ENCODE assay signal across 15 cellular contexts in genomic region chr10:75176046-75176445, GRCh38. TPM values are rescaled to one million over a fixed set of nuclear protein-coding genes. Genes with fewer than 3 reads are reported as not detected.
DNase-seq lines count a peak whose midpoint lies in the region; ATAC-seq and TF ChIP-seq lines count a peak whose summit lies in the region.
"Had no signal": no experiment of that assay in that cellular context is flagged by ENCODE, and none has a peak within 500 bp of the region (broad histone marks: within the 10 kb centered on the region; RNA-seq: fewer than 3 reads in every experiment).

No MANE protein-coding gene starts in this region.

- no peaks in the 10 kb centered on the region for H3K4me1 ChIP-seq in CD8-positive, alpha-beta memory T cell (ENCODE audit: insufficient read depth, low read length)
- H3K4me1 ChIP-seq in GM23338 (ENCODE audit: insufficient read depth), result no peaks in the 10 kb centered on the region
- H3K4me1 ChIP-seq: BLaER1 treated with 17β-estradiol and CSF1 and Interleukin-3, amounts not matched to agents 10 nM and 100 nM had no signal

- no peak for ATAC-seq in GM23338
- peak; percentile 77 to 80 for ATAC-seq in natural killer cell treated with Interleukin-12 subunit alpha and Interleukin-12 subunit beta and Interleukin-15 and Interleukin-18, amount 100 ng/mL, for 72 hours
- ATAC-seq: CD8-positive, alpha-beta T cell; HepG2 had no signal

- no peaks in the 10 kb centered on the region for H3F3A ChIP-seq in GM23338 (replicated peaks; ENCODE audit: low read depth)

- DNase-seq in CD8-positive, alpha-beta memory T cell, result no peak
- DNase-seq in GM23338 (ENCODE audit: low spot score), result no peak
- DNase-seq in endothelial cell (ENCODE audit: low spot score), result no peak
- DNase-seq in natural killer cell treated with Interleukin-12 subunit alpha and Interleukin-12 subunit beta and Interleukin-15 and Interleukin-18, amount 100 ng/mL, for 72 hours (ENCODE audit: low spot score), result peak; percentile 62
- DNase-seq in iPS-NIHi7 (ENCODE audit: extremely low spot score), result no peak
- no peak for DNase-seq in DMS 273 treated with DMSO at 0.1 percent for 48 hours (lab: John Stamatoyannopoulos, UW)
- no peak for DNase-seq in NCI-H2227 treated with DMSO at 0.1 percent for 48 hours (lab: John Stamatoyannopoulos, UW)
- DNase-seq: COR-L47, GOT3, H9 had no signal

- no peaks in the 10 kb centered on the region for H3K27me3 ChIP-seq in CD8-positive, alpha-beta memory T cell (ENCODE audit: insufficient read depth, low read length, poor library complexity, severe bottlenecking)
- no peaks in the 10 kb centered on the region for H3K27me3 ChIP-seq in GM23338 (ENCODE audit: insufficient read depth)
- H3K27me3 ChIP-seq: BLaER1 treated with 17β-estradiol and CSF1 and Interleukin-3, amounts not matched to agents 10 nM and 100 nM had no signal

- H2AFZ ChIP-seq in GM23338, result no peak overlapping the region

- H3K79me2 ChIP-seq in GM23338 (replicated peaks; ENCODE audit: insufficient read depth), result no peaks in the 10 kb centered on the region

- H3K4me3 ChIP-seq in CD8-positive, alpha-beta memory T cell (ENCODE audit: low read length), result no peak overlapping the region
- H3K4me3 ChIP-seq in GM23338, result no peak overlapping the region
- H3K4me3 ChIP-seq: BLaER1 treated with 17β-estradiol and CSF1 and Interleukin-3, amounts not matched to agents 10 nM and 100 nM had no signal

- H3K27me3 Mint-ChIP-seq in CD8-positive, alpha-beta memory T cell, result no peaks in the 10 kb centered on the region
- H3K27me3 Mint-ChIP-seq in GM23338 (ENCODE audit: insufficient read depth, low read depth, poor library complexity), result no peaks in the 10 kb centered on the region
- H3K27me3 Mint-ChIP-seq in endothelial cell (ENCODE audit: unreplicated experiment), result no peaks in the 10 kb centered on the region
- no peaks in the 10 kb centered on the region for H3K27me3 Mint-ChIP-seq in natural killer cell treated with Interleukin-12 subunit alpha and Interleukin-12 subunit beta and Interleukin-15 and Interleukin-18, amount 100 ng/mL, for 72 hours
- H3K27me3 Mint-ChIP-seq: B cell, IgD-negative memory B cell had no signal

- H3K4me2 ChIP-seq in GM23338, result no peak overlapping the region
- H3K4me2 ChIP-seq: BLaER1 treated with 17β-estradiol and CSF1 and Interleukin-3, amounts not matched to agents 10 nM and 100 nM had no signal

- CTCF ChIA-PET in CD8-positive, alpha-beta memory T cell (lab: Charles Lee), result interaction anchor here (1.0 kb wide), 1 partner anchor 59 kb away, joined by 4 read pairs; the partner anchor contains the start of gene COMTD1

- peak overlapping the region in 5 of 8 donors; percentile 21 to 79 (median 25) for H3K27ac Mint-ChIP-seq in CD8-positive, alpha-beta memory T cell
- no peak overlapping the region; the same call in 1 of the 2 replicates for H3K27ac Mint-ChIP-seq in GM23338
- H3K27ac Mint-ChIP-seq in endothelial cell (ENCODE audit: unreplicated experiment), result no peak overlapping the region
- H3K27ac Mint-ChIP-seq in natural killer cell treated with Interleukin-12 subunit alpha and Interleukin-12 subunit beta and Interleukin-15 and Interleukin-18, amount 100 ng/mL, for 72 hours, result peak overlapping the region; percentile 6 to 15
- H3K27ac Mint-ChIP-seq: B cell; CD8-positive, alpha-beta T cell; H9; IgD-negative memory B cell had no signal

- TF ChIP-seq CTCF in GM23338 (conservative IDR thresholded peaks at IDR 0.05; ENCODE audit: low read depth in 2 of 2), result no peak
- no peak for TF ChIP-seq CTCF in endothelial cell (IDR thresholded peaks at IDR 0.05; ENCODE audit: unreplicated experiment)

- H4K20me1 ChIP-seq in GM23338 (replicated peaks; ENCODE audit: insufficient read depth), result no peaks in the 10 kb centered on the region; the same call in 1 of the 2 replicates

- peaks cover 0 to 53% (median 10%) of the 10 kb centered on the region in 3 donors for H3K36me3 Mint-ChIP-seq in CD8-positive, alpha-beta memory T cell
- H3K36me3 Mint-ChIP-seq in GM23338 (ENCODE audit: low read depth) (no peaks in the 10 kb centered on the region), endothelial cell (ENCODE audit: low read depth, unreplicated experiment) (peaks cover 6% of the 10 kb centered on the region)
- H3K36me3 Mint-ChIP-seq in natural killer cell treated with Interleukin-12 subunit alpha and Interleukin-12 subunit beta and Interleukin-15 and Interleukin-18, amount 100 ng/mL, for 72 hours, result peaks cover 5% of the 10 kb centered on the region
- H3K36me3 Mint-ChIP-seq: IgD-negative memory B cell had no signal

- H3K9me2 ChIP-seq in GM23338 (ENCODE audit: insufficient read depth), result no peaks in the 10 kb centered on the region

- H3K9me3 Mint-ChIP-seq in CD8-positive, alpha-beta memory T cell, result no peaks in the 10 kb centered on the region
- H3K9me3 Mint-ChIP-seq in GM23338 (no peaks in the 10 kb centered on the region), endothelial cell (ENCODE audit: unreplicated experiment) (no peaks in the 10 kb centered on the region)
- H3K9me3 Mint-ChIP-seq in natural killer cell treated with Interleukin-12 subunit alpha and Interleukin-12 subunit beta and Interleukin-15 and Interleukin-18, amount 100 ng/mL, for 72 hours, result no peaks in the 10 kb centered on the region
- H3K9me3 Mint-ChIP-seq: CD8-positive, alpha-beta T cell; H9; IgD-negative memory B cell had no signal

- POLR2A ChIA-PET in CD8-positive, alpha-beta memory T cell (lab: Charles Lee), result no interaction called here

- H3K4me3 Mint-ChIP-seq in CD8-positive, alpha-beta memory T cell, result peak overlapping the region in 1 of 7 donors; percentile 13
- H3K4me3 Mint-ChIP-seq in GM23338, result no peak overlapping the region
- peak overlapping the region; percentile 32 for H3K4me3 Mint-ChIP-seq in endothelial cell (ENCODE audit: unreplicated experiment)
- peak overlapping the region; percentile 11 for H3K4me3 Mint-ChIP-seq in natural killer cell treated with Interleukin-12 subunit alpha and Interleukin-12 subunit beta and Interleukin-15 and Interleukin-18, amount 100 ng/mL, for 72 hours
- H3K4me3 Mint-ChIP-seq: B cell; CD8-positive, alpha-beta T cell; H9 had no signal

- H3K27ac ChIP-seq in CD8-positive, alpha-beta memory T cell (ENCODE audit: low read depth, low read length), result no peak overlapping the region
- peak overlapping the region; percentile 66; the same call in 1 of the 2 replicates for H3K27ac ChIP-seq in GM23338 (ENCODE audit: low read depth)
- H3K27ac ChIP-seq: BLaER1 treated with 17β-estradiol and CSF1 and Interleukin-3, amounts not matched to agents 10 nM and 100 nM had no signal

- peaks cover 18 to 23% (median 20%) of the 10 kb centered on the region in 3 donors for H3K4me1 Mint-ChIP-seq in CD8-positive, alpha-beta memory T cell
- no peaks in the 10 kb centered on the region for H3K4me1 Mint-ChIP-seq in GM23338
- no peaks in the 10 kb centered on the region for H3K4me1 Mint-ChIP-seq in endothelial cell (ENCODE audit: unreplicated experiment)
- peaks cover 21 to 25% of the 10 kb centered on the region in 2 donors for H3K4me1 Mint-ChIP-seq in natural killer cell treated with Interleukin-12 subunit alpha and Interleukin-12 subunit beta and Interleukin-15 and Interleukin-18, amount 100 ng/mL, for 72 hours (ENCODE audit: low read depth in 2 of 2)
- H3K4me1 Mint-ChIP-seq: B cell, H9 had no signal

- H3K9me3 ChIP-seq in CD8-positive, alpha-beta memory T cell (ENCODE audit: low read length), result no peaks in the 10 kb centered on the region
- H3K9me3 ChIP-seq: BLaER1 treated with 17β-estradiol and CSF1 and Interleukin-3, amounts not matched to agents 10 nM and 100 nM had no signal

- H3K36me3 ChIP-seq in CD8-positive, alpha-beta memory T cell (ENCODE audit: insufficient read depth, low read length), result peaks cover 5% of the 10 kb centered on the region
- no peaks in the 10 kb centered on the region for H3K36me3 ChIP-seq in GM23338 (ENCODE audit: insufficient read depth)

RNA-seq across cellular contexts. Expression of gene VDAC2, which starts 34.5 kb away (rescaled TPM):
- total RNA-seq in CD8-positive, alpha-beta memory T cell, result 100 to 1,000 TPM; 247 to 261 TPM
- 149 TPM for polyA plus RNA-seq in CD8-positive, alpha-beta memory T cell
- total RNA-seq in GM23338 (2014; rRNA removed; shearing (Covaris generic)), result 242 and 282 TPM in 2 replicates
- polyA plus RNA-seq in GM23338 (2016; fragmentation: Nextera tagmentation; extraction: Ambion mirVana), result 294 and 311 TPM in 2 replicates
- 178 TPM for total RNA-seq in endothelial cell (ENCODE audit: unreplicated experiment)
- total RNA-seq in natural killer cell treated with Interleukin-12 subunit alpha and Interleukin-12 subunit beta and Interleukin-15 and Interleukin-18, amount 100 ng/mL, for 72 hours, result 100 to 1,000 TPM; 160 to 187 TPM

RNA-seq across cellular contexts. Expression of gene COMTD1, which starts 59.7 kb away (rescaled TPM):
- 10 to 100 TPM; 43.9 to 47.9 TPM for total RNA-seq in CD8-positive, alpha-beta memory T cell
- polyA plus RNA-seq in CD8-positive, alpha-beta memory T cell, result 23.2 TPM
- total RNA-seq in GM23338 (2014; rRNA removed; shearing (Covaris generic)), result 39.6 and 40.0 TPM in 2 replicates
- polyA plus RNA-seq in GM23338 (2016; fragmentation: Nextera tagmentation; extraction: Ambion mirVana), result 46.7 and 54.1 TPM in 2 replicates
- 8.9 TPM for total RNA-seq in endothelial cell (ENCODE audit: unreplicated experiment)
- 10 to 100 TPM; 22.3 to 58.9 TPM for total RNA-seq in natural killer cell treated with Interleukin-12 subunit alpha and Interleukin-12 subunit beta and Interleukin-15 and Interleukin-18, amount 100 ng/mL, for 72 hours

Comparison
In these comparisons a context has a peak if more than half of its experiments do, and no peak if none do; other contexts are left out.
1. H3K27ac Mint-ChIP-seq: peak in CD8-positive, alpha-beta memory T cell (5 of 8) and natural killer cell treated with Interleukin-12 subunit alpha and Interleukin-12 subunit beta and Interleukin-15 and Interleukin-18, amount 100 ng/mL, for 72 hours (2 of 2); none in GM23338 (single experiment) and endothelial cell (single experiment).